ENCODE assay signal across 24 cellular contexts in the genomic region with DNA sequence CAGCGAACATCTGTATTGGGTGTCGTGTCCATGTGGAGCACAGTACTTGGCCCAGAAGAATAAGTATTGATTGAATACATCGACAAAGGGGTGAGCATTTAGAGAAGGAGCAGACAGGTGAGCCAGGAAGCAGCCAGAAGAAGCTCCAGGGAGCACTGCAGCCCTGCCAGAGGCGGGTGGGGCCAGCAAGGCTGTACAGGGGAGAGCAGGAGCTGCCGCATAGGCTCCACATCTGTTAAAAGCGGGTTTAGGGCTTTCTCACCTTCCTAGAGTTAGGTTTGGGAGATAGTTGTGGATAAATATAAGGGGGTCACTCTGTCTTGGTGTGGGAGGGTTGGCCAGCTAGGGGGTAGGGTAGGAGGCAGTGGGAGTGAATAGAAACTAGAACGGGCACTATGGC. TPM values are rescaled to one million over a fixed set of nuclear protein-coding genes. Genes with fewer than 3 reads are reported as not detected.
"Had no signal": no experiment of that assay in that cellular context is flagged by ENCODE, and none has a peak within 500 bp of the region (broad histone marks: within the 10 kb centered on the region; RNA-seq: fewer than 3 reads in every experiment).

No MANE protein-coding gene starts in this region.

- H3K4me1 Mint-ChIP-seq: stimulated activated memory B cell treated with anti-CD40 and anti-IgM and Interleukin-4, amounts not matched to agents 10 μg/mL and 1 μg/mL and 100 μg/mL, for 72 hours had no signal

- DNase-seq: activated CD4-positive, alpha-beta T cell treated with anti-CD3 and anti-CD28 coated beads, Interleukin-2, amount 50 U/mL, for 1 hour; activated gamma-delta T cell treated with Interleukin-2 at 50 U/mL for 16 hours; activated T-cell treated with anti-CD3 and anti-CD28 coated beads, Interleukin-2, amount 50 U/mL, for 72 hours; dorsolateral prefrontal cortex; foreskin fibroblast; left colon; midbrain; spleen; stimulated activated CD4-positive, alpha-beta T cell treated with anti-CD3 and anti-CD28 coated beads, Interleukin-4, amount 100 ng/mL, for 4 hours had no signal

- H3K27ac Mint-ChIP-seq: activated naive CD4-positive, alpha-beta T cell treated with anti-CD3 and anti-CD28 coated beads, Interleukin-2, amount 50 U/mL, for 72 hours; activated T-cell treated with anti-CD3 and anti-CD28 coated beads, Interleukin-2, amount 50 U/mL, for 72 hours; endodermal cell; stimulated activated memory B cell treated with anti-CD40 and anti-IgM and Interleukin-4, amounts not matched to agents 10 μg/mL and 1 μg/mL and 100 μg/mL, for 72 hours; T-helper 1 cell treated with Interleukin-12 subunit alpha and Interleukin-12 subunit beta and Interleukin-4 antibody, amounts not matched to agents 30 μg/mL and 1 μg/mL, for 36 hours had no signal

- H3K9me3 ChIP-seq: adrenal gland, thoracic aorta had no signal

- H3K4me3 ChIP-seq: adrenal gland, dorsolateral prefrontal cortex, hepatocyte, lung, spleen, thoracic aorta had no signal

- ATAC-seq: activated CD4-positive, CD25-positive, alpha-beta regulatory T cell treated with anti-CD3 and anti-CD28 coated beads, Interleukin-2, amount 50 U/mL, for 24 hours; activated naive CD4-positive, alpha-beta T cell treated with anti-CD3 and anti-CD28 coated beads, Interleukin-2, amount 50 U/mL, for 72 hours; activated T-cell treated with anti-CD3 and anti-CD28 coated beads, Interleukin-2, amount 50 U/mL, for 72 hours; left colon; stimulated activated memory B cell treated with anti-CD40 and anti-IgM and Interleukin-4, amounts not matched to agents 10 μg/mL and 1 μg/mL and 100 μg/mL, for 72 hours had no signal

- H3K27me3 ChIP-seq: adrenal gland, dorsolateral prefrontal cortex, hepatocyte, spleen had no signal

- H3K36me3 Mint-ChIP-seq: stimulated activated memory B cell treated with anti-CD40 and anti-IgM and Interleukin-4, amounts not matched to agents 10 μg/mL and 1 μg/mL and 100 μg/mL, for 72 hours had no signal

- H3K27ac ChIP-seq: dorsolateral prefrontal cortex, epithelial cell of prostate, parathyroid adenoma had no signal

- H3K4me1 ChIP-seq: parathyroid adenoma had no signal

- H3K4me3 Mint-ChIP-seq: activated T-cell treated with anti-CD3 and anti-CD28 coated beads, Interleukin-2, amount 50 U/mL, for 72 hours; endodermal cell; stimulated activated memory B cell treated with anti-CD40 and anti-IgM and Interleukin-4, amounts not matched to agents 10 μg/mL and 1 μg/mL and 100 μg/mL, for 72 hours; T-helper 1 cell treated with Interleukin-12 subunit alpha and Interleukin-12 subunit beta and Interleukin-4 antibody, amounts not matched to agents 30 μg/mL and 1 μg/mL, for 36 hours had no signal

- H3K36me3 ChIP-seq: adrenal gland, spleen, thoracic aorta had no signal

RNA-seq across cellular contexts. Expression of a gene that starts 1.3 kb away (rescaled TPM):
- total RNA-seq: activated naive CD4-positive, alpha-beta T cell treated with anti-CD3 and anti-CD28 coated beads, Interleukin-2, amount 50 U/mL, for 72 hours; activated T-cell treated with anti-CD3 and anti-CD28 coated beads, Interleukin-2, amount 50 U/mL, for 72 hours; astrocyte; cardiac septum; endodermal cell; renal cortical epithelial cell; ureter had no signal

RNA-seq across cellular contexts. Expression of a gene that starts 34.4 kb away (rescaled TPM):
- total RNA-seq: astrocyte, cardiac septum, endodermal cell, hepatocyte, left colon, lung, renal cortical epithelial cell, thoracic aorta had no signal
